Comparison of ENCODE assay signal across 18 cellular contexts in genomic region chr22:40364431-40364830, GRCh38. TPM values are rescaled to one million over a fixed set of nuclear protein-coding genes. Genes with fewer than 3 reads are reported as not detected.
A peak's percentile ranks its signal among the peaks of the same experiment; 100 is the strongest.
DNase-seq lines count a peak whose midpoint lies in the region; ATAC-seq and TF ChIP-seq lines count a peak whose summit lies in the region.
"Had no signal": no experiment of that assay in that cellular context is flagged by ENCODE, and none has a peak within 500 bp of the region (broad histone marks: within the 10 kb centered on the region; RNA-seq: fewer than 3 reads in every experiment).

No MANE protein-coding gene starts in this region.

- H3K27me3 Mint-ChIP-seq in activated naive CD4-positive, alpha-beta T cell treated with anti-CD3 and anti-CD28 coated beads, Interleukin-2, amount 10 ng/mL, durations not matched to agents 7 days and 5 days, result no peaks in the 10 kb centered on the region
- no peaks in the 10 kb centered on the region for H3K27me3 Mint-ChIP-seq in activated naive CD4-positive, alpha-beta T cell treated with anti-CD3 and anti-CD28 coated beads for 36 hours (ENCODE audit: low read depth)
- H3K27me3 Mint-ChIP-seq in T-helper 17 cell (no peaks in the 10 kb centered on the region), endothelial cell (ENCODE audit: unreplicated experiment) (no peaks in the 10 kb centered on the region)
- no peaks in the 10 kb centered on the region for H3K27me3 Mint-ChIP-seq in stimulated activated naive B cell treated with anti-CD40 and anti-IgM and Interleukin-4, amounts not matched to agents 10 μg/mL and 1 μg/mL and 100 μg/mL, for 72 hours

- H3K36me3 ChIP-seq in OCI-LY7 (ENCODE audit: insufficient read depth, low read length), result peaks cover 97% of the 10 kb centered on the region

- ATAC-seq in T-helper 17 cell, result no peak
- no peak for ATAC-seq in stimulated activated naive B cell treated with anti-CD40 and anti-IgM and Interleukin-4, amounts not matched to agents 10 μg/mL and 1 μg/mL and 100 μg/mL, for 72 hours (replicated peaks)
- no peak for ATAC-seq in HG03457 (IDR thresholded peaks at IDR 0.05; ENCODE audit: unreplicated experiment)
- ATAC-seq: CD8-positive, alpha-beta T cell had no signal

- H3K36me3 Mint-ChIP-seq in activated naive CD4-positive, alpha-beta T cell treated with anti-CD3 and anti-CD28 coated beads, Interleukin-2, amount 10 ng/mL, durations not matched to agents 7 days and 5 days, result peaks cover 72% of the 10 kb centered on the region
- H3K36me3 Mint-ChIP-seq in activated naive CD4-positive, alpha-beta T cell treated with anti-CD3 and anti-CD28 coated beads for 36 hours (ENCODE audit: low read depth), result peaks cover 71% of the 10 kb centered on the region
- H3K36me3 Mint-ChIP-seq in T-helper 17 cell (ENCODE audit: low read depth) (peaks cover 18% of the 10 kb centered on the region), endothelial cell (ENCODE audit: low read depth, unreplicated experiment) (peaks cover 72% of the 10 kb centered on the region)
- H3K36me3 Mint-ChIP-seq in stimulated activated naive B cell treated with anti-CD40 and anti-IgM and Interleukin-4, amounts not matched to agents 10 μg/mL and 1 μg/mL and 100 μg/mL, for 72 hours, result peaks cover 62 to 73% of the 10 kb centered on the region in 2 donors

- H3K9me2 ChIP-seq in OCI-LY7 (ENCODE audit: insufficient read depth, low read length), result no peaks in the 10 kb centered on the region

- no peak overlapping the region for H2AFZ ChIP-seq in OCI-LY7 (ENCODE audit: low read length)
- H2AFZ ChIP-seq: PC-9 had no signal

- CTCF ChIA-PET in activated naive CD4-positive, alpha-beta T cell treated with anti-CD3 and anti-CD28 coated beads, Interleukin-2, amount 10 ng/mL, durations not matched to agents 7 days and 5 days (lab: Charles Lee), result no interaction called here
- CTCF ChIA-PET in activated naive CD4-positive, alpha-beta T cell treated with anti-CD3 and anti-CD28 coated beads for 36 hours (lab: Charles Lee), result no interaction called here
- CTCF ChIA-PET in OCI-LY7 (lab: Charles Lee; ENCODE audit: unreplicated experiment), result no interaction called here

- no peaks in the 10 kb centered on the region for H3K4me1 ChIP-seq in OCI-LY7 (ENCODE audit: insufficient read depth, low read length, poor library complexity, severe bottlenecking)

- no TSS peak for BruUV-seq in OCI-LY7 (replicated peaks; lab: Mats Ljungman, UMichigan)

- peak overlapping the region; percentile 6 for H3K27ac Mint-ChIP-seq in activated naive CD4-positive, alpha-beta T cell treated with anti-CD3 and anti-CD28 coated beads, Interleukin-2, amount 10 ng/mL, durations not matched to agents 7 days and 5 days
- H3K27ac Mint-ChIP-seq in activated naive CD4-positive, alpha-beta T cell treated with anti-CD3 and anti-CD28 coated beads for 36 hours, result no peak overlapping the region
- H3K27ac Mint-ChIP-seq in T-helper 17 cell (peak overlapping the region; percentile 69), endothelial cell (ENCODE audit: unreplicated experiment) (peak overlapping the region; percentile 9)
- H3K27ac Mint-ChIP-seq in stimulated activated naive B cell treated with anti-CD40 and anti-IgM and Interleukin-4, amounts not matched to agents 10 μg/mL and 1 μg/mL and 100 μg/mL, for 72 hours, result peak overlapping the region; percentile 20
- H3K27ac Mint-ChIP-seq: CD8-positive, alpha-beta T cell had no signal

- no peak overlapping the region for H3K4me2 ChIP-seq in OCI-LY7 (ENCODE audit: low read length)
- H3K4me2 ChIP-seq: PC-9 had no signal

- H3K4me3 Mint-ChIP-seq in activated naive CD4-positive, alpha-beta T cell treated with anti-CD3 and anti-CD28 coated beads, Interleukin-2, amount 10 ng/mL, durations not matched to agents 7 days and 5 days, result no peak overlapping the region
- H3K4me3 Mint-ChIP-seq in activated naive CD4-positive, alpha-beta T cell treated with anti-CD3 and anti-CD28 coated beads for 36 hours, result no peak overlapping the region
- H3K4me3 Mint-ChIP-seq in T-helper 17 cell (no peak overlapping the region), endothelial cell (ENCODE audit: unreplicated experiment) (peak overlapping the region; percentile 56)
- H3K4me3 Mint-ChIP-seq in stimulated activated naive B cell treated with anti-CD40 and anti-IgM and Interleukin-4, amounts not matched to agents 10 μg/mL and 1 μg/mL and 100 μg/mL, for 72 hours, result no peak overlapping the region
- H3K4me3 Mint-ChIP-seq: CD8-positive, alpha-beta T cell had no signal

- POLR2A ChIA-PET in OCI-LY7 (lab: Charles Lee), result no interaction called here

- intact Hi-C loops in activated naive CD4-positive, alpha-beta T cell treated with anti-CD3 and anti-CD28 coated beads for 36 hours (cut with micrococcal nuclease), result no loop called here
- intact Hi-C loops in OCI-LY7 (cut with micrococcal nuclease; ENCODE audit: unreplicated experiment), result no loop called here

- DNase-seq in activated naive CD4-positive, alpha-beta T cell treated with anti-CD3 and anti-CD28 coated beads, Interleukin-2, amount 10 ng/mL, durations not matched to agents 7 days and 5 days, result no peak
- no peak for DNase-seq in activated naive CD4-positive, alpha-beta T cell treated with anti-CD3 and anti-CD28 coated beads for 36 hours
- no peak for DNase-seq in T-helper 17 cell
- no peak for DNase-seq in endothelial cell (ENCODE audit: low spot score)
- no peak for DNase-seq in stimulated activated naive B cell treated with anti-CD40 and anti-IgM and Interleukin-4, amounts not matched to agents 10 μg/mL and 1 μg/mL and 100 μg/mL, for 72 hours
- no peak for DNase-seq in C1 segment of cervical spinal cord (lab: John Stamatoyannopoulos, UW)
- DNase-seq in OCI-LY7 (ENCODE audit: low spot score), result no peak
- DNase-seq: CD8-positive, alpha-beta T cell; DND-41; GDM1; GOT3; MG63; NCI-H1092 treated with DMSO at 0.1 percent for 48 hours; NCI-H1694 treated with DMSO at 0.1 percent for 48 hours; NCI-H345; NCI-H526 treated with DMSO at 0.1 percent for 48 hours; PC-9 had no signal

- no peak overlapping the region for H3K4me3 ChIP-seq in OCI-LY7 (ENCODE audit: low read depth, low read length, poor library complexity, severe bottlenecking)
- H3K4me3 ChIP-seq: MG63, PC-9 had no signal

- peaks cover under 1% of the 10 kb centered on the region for H3K4me1 Mint-ChIP-seq in activated naive CD4-positive, alpha-beta T cell treated with anti-CD3 and anti-CD28 coated beads, Interleukin-2, amount 10 ng/mL, durations not matched to agents 7 days and 5 days
- no peaks in the 10 kb centered on the region for H3K4me1 Mint-ChIP-seq in activated naive CD4-positive, alpha-beta T cell treated with anti-CD3 and anti-CD28 coated beads for 36 hours (ENCODE audit: low read depth)
- H3K4me1 Mint-ChIP-seq in T-helper 17 cell (peaks cover 14% of the 10 kb centered on the region), endothelial cell (ENCODE audit: unreplicated experiment) (peaks cover 8% of the 10 kb centered on the region)
- H3K4me1 Mint-ChIP-seq in stimulated activated naive B cell treated with anti-CD40 and anti-IgM and Interleukin-4, amounts not matched to agents 10 μg/mL and 1 μg/mL and 100 μg/mL, for 72 hours, result peaks cover 4 to 5% of the 10 kb centered on the region in 2 donors

- 0 out of 2 replicates have a peak, but pooled peaks cover 3% of the 10 kb centered on the region for H3K79me2 ChIP-seq in OCI-LY7 (ENCODE audit: insufficient read depth, low read depth, low read length)

- H3K9me3 ChIP-seq in T-helper 17 cell (ENCODE audit: control insufficient read depth, low read length, poor library complexity, severe bottlenecking) (no peaks in the 10 kb centered on the region), OCI-LY7 (ENCODE audit: low read length) (no peaks in the 10 kb centered on the region)
- H3K9me3 ChIP-seq: MG63 had no signal

- no peak for TF ChIP-seq CTCF in endothelial cell (IDR thresholded peaks at IDR 0.05; ENCODE audit: unreplicated experiment)
- TF ChIP-seq CTCF in OCI-LY7 (conservative IDR thresholded peaks at IDR 0.05; ENCODE audit: low read length), result no peak

- H3K9me3 Mint-ChIP-seq in activated naive CD4-positive, alpha-beta T cell treated with anti-CD3 and anti-CD28 coated beads, Interleukin-2, amount 10 ng/mL, durations not matched to agents 7 days and 5 days, result no peaks in the 10 kb centered on the region
- H3K9me3 Mint-ChIP-seq in activated naive CD4-positive, alpha-beta T cell treated with anti-CD3 and anti-CD28 coated beads for 36 hours, result no peaks in the 10 kb centered on the region
- no peaks in the 10 kb centered on the region for H3K9me3 Mint-ChIP-seq in endothelial cell (ENCODE audit: unreplicated experiment)
- no peaks in the 10 kb centered on the region for H3K9me3 Mint-ChIP-seq in stimulated activated naive B cell treated with anti-CD40 and anti-IgM and Interleukin-4, amounts not matched to agents 10 μg/mL and 1 μg/mL and 100 μg/mL, for 72 hours
- H3K9me3 Mint-ChIP-seq: CD8-positive, alpha-beta T cell had no signal

- H3K27ac ChIP-seq in OCI-LY7 (ENCODE audit: low read depth, low read length, poor library complexity, severe bottlenecking), result no peak overlapping the region
- H3K27ac ChIP-seq: PC-9 had no signal

- 0 out of 2 replicates have a peak, but pooled peaks cover 6% of the 10 kb centered on the region for H4K20me1 ChIP-seq in OCI-LY7 (ENCODE audit: insufficient read depth, low read length)

RNA-seq across cellular contexts. Expression of gene SGSM3, which starts 6.0 kb away (rescaled TPM):
- total RNA-seq in activated naive CD4-positive, alpha-beta T cell treated with anti-CD3 and anti-CD28 coated beads for 36 hours, result 10 to 100 TPM; 65.7 to 66.4 TPM
- 10 to 100 TPM; 56.7 to 79.4 TPM for total RNA-seq in T-helper 17 cell
- total RNA-seq in endothelial cell (ENCODE audit: unreplicated experiment), result 85.9 TPM
- 168 and 197 TPM in 2 replicates for total RNA-seq in OCI-LY7 (2014; rRNA removed; shearing (Covaris generic))
- total RNA-seq in OCI-LY7 (2022), result 130 and 144 TPM in 2 replicates

RNA-seq across cellular contexts. Expression of gene ADSL, which starts 18.1 kb away (rescaled TPM):
- 100 to 1,000 TPM; 125 to 129 TPM for total RNA-seq in activated naive CD4-positive, alpha-beta T cell treated with anti-CD3 and anti-CD28 coated beads for 36 hours
- total RNA-seq in T-helper 17 cell (10 to 100 TPM; 59.2 to 67.5 TPM), endothelial cell (ENCODE audit: unreplicated experiment) (107 TPM), OCI-LY7 (2022) (120 and 137 TPM in 2 replicates)
- total RNA-seq in OCI-LY7 (2014; rRNA removed; shearing (Covaris generic)), result 117 and 141 TPM in 2 replicates
